25 cellular contexts compared by ENCODE assay signal in the genomic region with DNA sequence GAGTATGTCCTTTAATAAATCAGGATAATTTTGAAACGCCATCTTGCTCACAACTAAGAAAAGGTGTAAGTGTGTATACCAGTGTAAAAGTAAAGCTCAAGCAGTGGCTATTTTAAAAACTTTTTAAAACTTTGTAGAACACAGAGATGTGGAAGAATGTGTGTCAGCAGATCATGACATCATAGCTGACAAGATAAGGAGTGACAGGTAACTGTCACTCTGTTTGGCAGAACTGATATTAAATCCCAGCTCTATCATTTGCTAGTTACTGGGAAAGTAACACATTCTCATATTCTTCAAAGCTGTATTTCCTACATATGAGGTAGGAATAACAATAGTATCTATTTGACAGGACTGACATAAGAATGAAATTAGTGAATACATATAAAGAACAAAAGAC.
A peak's percentile ranks its signal among the peaks of the same experiment; 100 is the strongest.
DNase-seq lines count a peak whose midpoint lies in the region; ATAC-seq, FAIRE-seq and TF ChIP-seq lines count a peak whose summit lies in the region.
"Had no signal": no experiment of that assay in that cellular context is flagged by ENCODE, and none has a peak within 500 bp of the region (broad histone marks: within the 10 kb centered on the region; RNA-seq: fewer than 3 reads in every experiment).

No MANE protein-coding gene starts in this region.

- H3K9me3 Mint-ChIP-seq in neural progenitor cell: no peaks in the 10 kb centered on the region

- intact Hi-C loops in GM12878 (cut with micrococcal nuclease; ENCODE audit: unreplicated experiment): no loop called here

- WGBS in GM12878 (ENCODE audit: insufficient coverage, insufficient replicate concordance, low lambda C conversion rate, missing lambda C conversion rate): 0% methylated on average over 1 of the region's 1 CpG

- no peak for DNase-seq in GM12878 (ENCODE audit: low read depth, low spot score)
- no peak for DNase-seq in neural progenitor cell (ENCODE audit: low spot score)
- no peak for DNase-seq in stimulated activated naive CD8-positive, alpha-beta T cell treated with anti-CD3 and anti-CD28 coated beads, Interleukin-15, Interleukin-2, amounts not matched to agents 100 U/mL and 50 U/mL, for 24 hours
- DNase-seq: 8988T; ACHN; BE2C; C1 segment of cervical spinal cord; CD4-positive, alpha-beta memory T cell; CD4-positive, CD25-positive, alpha-beta regulatory T cell; CD8-positive, alpha-beta memory T cell; COR-L47; DMS 273 treated with DMSO at 0.1 percent for 48 hours; DMS153; DMS53; DMS79; DND-41; EL; GDM1 had no signal

- H3K4me1 Mint-ChIP-seq in neural progenitor cell: peaks cover 47% of the 10 kb centered on the region
- H3K4me1 Mint-ChIP-seq: CD14-positive monocyte; CD4-positive, alpha-beta memory T cell; CD4-positive, CD25-positive, alpha-beta regulatory T cell; CD8-positive, alpha-beta memory T cell had no signal

- SMC1A ChIA-PET in GM12878 (lab: Charles Lee; ENCODE audit: uncharacterized antibody, unreplicated experiment): interaction anchor here (1.4 to 2.1 kb wide), 4 partner anchors 18 to 84 kb away, joined by 4 to 7 read pairs (median 6); a partner anchor contains a TSS

- H3F3A ChIP-seq in neural progenitor cell (ENCODE audit: low read depth): peaks cover 30% of the 10 kb centered on the region

- H2AFZ ChIP-seq in GM12878 (ENCODE audit: control insufficient read depth, low read depth, low read length) (no peak overlapping the region), neural progenitor cell (replicated peaks) (no peak overlapping the region)

- ATAC-seq in GM12878 (no peak), GM19455 (IDR thresholded peaks at IDR 0.05; ENCODE audit: unreplicated experiment) (no peak)
- ATAC-seq in stimulated activated naive CD8-positive, alpha-beta T cell treated with anti-CD3 and anti-CD28 coated beads, Interleukin-15, Interleukin-2, amounts not matched to agents 100 U/mL and 50 U/mL, for 24 hours: no peak

- TF ChIP-seq RAD21 in GM12878 (IDR thresholded peaks at IDR 0.05; ENCODE audit: insufficient read depth, low read depth, low read length): no peak

- no peak for TF ChIP-seq EP300 in GM12878 (IDR thresholded peaks at IDR 0.05; ENCODE audit: borderline replicate concordance in 1 of 2, control insufficient read depth in 1 of 2, low read depth in 2 of 2, low read length in 2 of 2)

- H3K36me3 Mint-ChIP-seq in neural progenitor cell: no peaks in the 10 kb centered on the region
- H3K36me3 Mint-ChIP-seq: CD14-positive monocyte; CD4-positive, alpha-beta memory T cell; CD4-positive, CD25-positive, alpha-beta regulatory T cell; CD8-positive, alpha-beta memory T cell had no signal

- no peak overlapping the region for H3K4me3 Mint-ChIP-seq in neural progenitor cell
- H3K4me3 Mint-ChIP-seq: CD14-positive monocyte; CD4-positive, alpha-beta memory T cell; CD4-positive, CD25-positive, alpha-beta regulatory T cell; CD8-positive, alpha-beta memory T cell had no signal

- POLR2A ChIA-PET in HEK293 (lab: Yijun Ruan, JAX): no interaction called here
- POLR2A ChIA-PET in GM12878 (lab: Charles Lee): no interaction called here

- no peak overlapping the region for H3K27ac ChIP-seq in HEK293 (ENCODE audit: extremely low read depth, low read depth, low read length)
- H3K27ac ChIP-seq in GM12878 (ENCODE audit: control insufficient read depth, insufficient read depth): no peak overlapping the region
- peak overlapping the region; percentile 93 for H3K27ac ChIP-seq in neural progenitor cell
- H3K27ac ChIP-seq: BLaER1 had no signal

- no peak overlapping the region for H3K4me3 ChIP-seq in HEK293 (ENCODE audit: low read depth, low read length)
- H3K4me3 ChIP-seq in GM12878: no peak overlapping the region
- H3K4me3 ChIP-seq in neural progenitor cell: no peak overlapping the region
- H3K4me3 ChIP-seq: BLaER1 had no signal

- TF ChIP-seq POLR2A in GM12878 (IDR thresholded peaks at IDR 0.05; ENCODE audit: low read depth, low read length): no peak

- no peaks in the 10 kb centered on the region for H3K27me3 Mint-ChIP-seq in neural progenitor cell (ENCODE audit: insufficient read depth, low read depth)
- H3K27me3 Mint-ChIP-seq: CD4-positive, alpha-beta memory T cell; CD4-positive, CD25-positive, alpha-beta regulatory T cell; CD8-positive, alpha-beta memory T cell had no signal

- no peak for FAIRE-seq in GM12878 (lab: Jason Lieb, UNC)
- FAIRE-seq: A204.1, GM12891, GM19239 had no signal

- H3K4me2 ChIP-seq in GM12878 (ENCODE audit: control insufficient read depth, insufficient read depth): no peak overlapping the region
- peak overlapping the region; percentile 62 for H3K4me2 ChIP-seq in neural progenitor cell
- H3K4me2 ChIP-seq: BLaER1 had no signal

- H3K27ac Mint-ChIP-seq in neural progenitor cell: no peak overlapping the region
- H3K27ac Mint-ChIP-seq: CD14-positive monocyte; CD4-positive, alpha-beta memory T cell; CD4-positive, CD25-positive, alpha-beta regulatory T cell; CD8-positive, alpha-beta memory T cell had no signal

- no TSS peak for BruUV-seq in GM12878 (replicated peaks; lab: Mats Ljungman, UMichigan)

- peaks cover 14% of the 10 kb centered on the region for H3K4me1 ChIP-seq in HEK293 (ENCODE audit: control insufficient read depth, insufficient read depth, low read length)
- no peaks in the 10 kb centered on the region for H3K4me1 ChIP-seq in GM12878 (ENCODE audit: control insufficient read depth, insufficient read depth, low read length)
- H3K4me1 ChIP-seq in neural progenitor cell: peaks cover 55% of the 10 kb centered on the region
- H3K4me1 ChIP-seq: BE2C, BLaER1 had no signal

- no peaks in the 10 kb centered on the region for H3K27me3 ChIP-seq in GM12878 (replicated peaks in 1 of 2; ENCODE audit: control insufficient read depth in 2 of 2, insufficient read depth in 2 of 2, low read length in 1 of 2)
- H3K27me3 ChIP-seq in neural progenitor cell: no peaks in the 10 kb centered on the region
- H3K27me3 ChIP-seq: BE2C, BLaER1 had no signal

- H4K20me1 ChIP-seq in GM12878 (ENCODE audit: control insufficient read depth, insufficient read depth) (no peaks in the 10 kb centered on the region), neural progenitor cell (ENCODE audit: low read depth) (no peaks in the 10 kb centered on the region)
- H4K20me1 ChIP-seq: BLaER1 had no signal

- in situ Hi-C loops in GM12878 (cut with MboI): no loop called here

- no peaks in the 10 kb centered on the region for H3K9me3 ChIP-seq in HEK293 (ENCODE audit: control insufficient read depth, insufficient read depth, low read depth, low read length)
- H3K9me3 ChIP-seq in GM12878 (replicated peaks; ENCODE audit: control insufficient read depth, insufficient read depth, low read length): no peaks in the 10 kb centered on the region
- no peaks in the 10 kb centered on the region for H3K9me3 ChIP-seq in neural progenitor cell (ENCODE audit: low read depth)
- H3K9me3 ChIP-seq: BE2C, BLaER1 had no signal

- H3K79me2 ChIP-seq in GM12878 (ENCODE audit: control insufficient read depth, insufficient read depth, low read length) (no peaks in the 10 kb centered on the region), neural progenitor cell (ENCODE audit: low read depth) (no peaks in the 10 kb centered on the region)

- RAD21 ChIA-PET in GM12878 (lab: Charles Lee; ENCODE audit: unreplicated experiment): no interaction called here

- H3K36me3 ChIP-seq in HEK293 (ENCODE audit: control insufficient read depth in 2 of 2, insufficient read depth in 1 of 2, low read length in 2 of 2): no peaks in the 10 kb centered on the region
- no peaks in the 10 kb centered on the region for H3K36me3 ChIP-seq in GM12878 (ENCODE audit: control insufficient read depth in 2 of 2, insufficient read depth in 2 of 2, low read length in 1 of 2)
- no peaks in the 10 kb centered on the region for H3K36me3 ChIP-seq in neural progenitor cell
- H3K36me3 ChIP-seq: BE2C, BLaER1 had no signal

- H3K9ac ChIP-seq in GM12878 (ENCODE audit: control insufficient read depth, insufficient read depth, low read length) (no peak overlapping the region), neural progenitor cell (no peak overlapping the region)
- H3K9ac ChIP-seq: BLaER1 had no signal

- TF ChIP-seq CTCF in HEK293 (tag by site-specific recombination; IDR thresholded peaks at IDR 0.05) (no peak), GM12878 (IDR thresholded peaks at IDR 0.05 in 2 of 3, conservative IDR thresholded peaks at IDR 0.05 in 1 of 3; ENCODE audit: control insufficient read depth in 2 of 3, extremely low read depth in 1 of 3, insufficient read depth in 1 of 3, low read depth in 3 of 3, low read length in 3 of 3) (no peak), neural progenitor cell (IDR thresholded peaks at IDR 0.05) (no peak)

- CTCF ChIA-PET in HEK293 (lab: Yijun Ruan, JAX): no interaction called here
- CTCF ChIA-PET in GM12878 (lab: Yijun Ruan, JAX): interaction anchor here (0.6 to 3.8 kb wide), 3 partner anchors 10 to 1230 kb away, joined by 3 to 15 read pairs (median 3); no protein-coding TSS in a partner anchor

TF ChIP-seq in HEK293, 187 proteins besides CTCF, POLR2A, EP300 and RAD21:
- TF ChIP-seq ZNF585B (tag by site-specific recombination; IDR thresholded peaks at IDR 0.05) (no peak), ZNF155 (tag by site-specific recombination; IDR thresholded peaks at IDR 0.05) (no peak)
- TF ChIP-seq, protein P1, sequence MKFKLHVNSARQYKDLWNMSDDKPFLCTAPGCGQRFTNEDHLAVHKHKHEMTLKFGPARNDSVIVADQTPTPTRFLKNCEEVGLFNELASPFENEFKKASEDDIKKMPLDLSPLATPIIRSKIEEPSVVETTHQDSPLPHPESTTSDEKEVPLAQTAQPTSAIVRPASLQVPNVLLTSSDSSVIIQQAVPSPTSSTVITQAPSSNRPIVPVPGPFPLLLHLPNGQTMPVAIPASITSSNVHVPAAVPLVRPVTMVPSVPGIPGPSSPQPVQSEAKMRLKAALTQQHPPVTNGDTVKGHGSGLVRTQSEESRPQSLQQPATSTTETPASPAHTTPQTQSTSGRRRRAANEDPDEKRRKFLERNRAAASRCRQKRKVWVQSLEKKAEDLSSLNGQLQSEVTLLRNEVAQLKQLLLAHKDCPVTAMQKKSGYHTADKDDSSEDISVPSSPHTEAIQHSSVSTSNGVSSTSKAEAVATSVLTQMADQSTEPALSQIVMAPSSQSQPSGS (tag by site-specific recombination; IDR thresholded peaks at IDR 0.05; ENCODE audit: low read depth): peak; percentile 6; the same call in 1 of the 2 replicates

TF ChIP-seq in GM12878, 131 proteins besides CTCF, POLR2A, EP300 and RAD21 (continues in another document):
- no peak for TF ChIP-seq NR2C1 (IDR thresholded peaks at IDR 0.05)
- TF ChIP-seq DPF2 (IDR thresholded peaks at IDR 0.05): no peak
- TF ChIP-seq CHD2 (IDR thresholded peaks at IDR 0.05; ENCODE audit: borderline replicate concordance, low read depth, low read length): no peak
- no peak for TF ChIP-seq ZNF24 (IDR thresholded peaks at IDR 0.05)
- no peak for TF ChIP-seq FOS (IDR thresholded peaks at IDR 0.05; ENCODE audit: borderline replicate concordance, extremely low read depth, insufficient read length)
